In the genomic region with DNA sequence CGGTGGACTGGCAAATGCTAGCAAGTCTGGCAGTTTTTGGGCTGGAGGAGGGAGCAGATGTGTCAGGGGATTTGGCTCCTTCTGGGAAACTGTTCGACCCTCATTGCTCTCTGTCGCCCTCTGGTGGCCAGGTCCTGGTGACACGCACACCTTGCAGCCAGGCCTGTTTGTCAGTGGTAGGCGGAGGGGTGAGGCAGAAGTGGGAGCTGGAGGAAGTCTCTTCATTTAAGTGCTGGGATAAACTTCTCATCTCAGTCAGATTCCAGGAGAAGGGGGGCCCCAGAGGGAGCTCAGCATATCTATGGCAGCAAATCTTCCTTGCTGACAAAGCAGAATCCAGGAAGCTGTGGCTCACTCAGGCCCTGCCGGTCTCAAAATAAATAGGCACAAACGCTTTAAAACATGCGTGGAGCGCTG, we compare ENCODE assay signal across 1 cellular context.
TF ChIP-seq lines count a peak whose summit lies in the region.

No MANE protein-coding gene starts in this region.

TF ChIP-seq in SK-N-SH, 30 proteins besides CTCF, POLR2A, EP300 and RAD21 (continued from another document):
- TF ChIP-seq POLR2AphosphoS5 (IDR thresholded peaks at IDR 0.05; ENCODE audit: low read depth, low read length) (no peak), TEAD4 (IDR thresholded peaks at IDR 0.05; ENCODE audit: borderline replicate concordance, insufficient read depth) (no peak), NFIC (IDR thresholded peaks at IDR 0.05; ENCODE audit: borderline replicate concordance) (no peak)
